Comparison of ENCODE assay signal across 9 cellular contexts in the genomic region with DNA sequence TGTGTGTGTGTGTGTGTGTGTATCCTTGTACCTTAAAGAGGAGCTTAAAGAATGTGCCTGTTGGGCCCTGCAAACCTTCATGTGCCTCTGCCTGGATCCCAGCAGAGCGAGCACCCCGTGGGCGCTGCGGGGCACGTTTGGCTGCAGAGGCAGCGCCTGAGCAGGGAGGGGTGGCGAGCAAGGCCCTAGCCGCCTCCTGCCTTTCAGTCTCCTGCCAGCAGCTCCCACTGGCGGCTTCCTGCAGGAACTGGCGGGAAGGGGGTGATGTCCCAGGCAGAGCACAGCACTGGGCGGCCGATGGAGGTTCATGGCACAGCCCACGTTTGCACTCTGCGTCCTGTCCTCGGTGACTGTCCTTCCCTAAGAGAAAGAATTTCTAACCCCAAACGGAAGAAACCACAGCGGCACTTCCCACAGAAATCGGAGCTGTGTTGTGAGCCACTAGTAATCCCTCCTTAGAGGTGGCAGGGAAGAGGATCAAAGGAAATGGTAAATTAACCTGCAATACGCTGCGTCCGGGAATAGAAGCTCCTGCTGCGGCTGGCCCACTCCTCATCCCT. TPM values are rescaled to one million over a fixed set of nuclear protein-coding genes. Genes with fewer than 3 reads are reported as not detected.
DNase-seq lines count a peak whose midpoint lies in the region; ATAC-seq and TF ChIP-seq lines count a peak whose summit lies in the region.
"Had no signal": no experiment of that assay in that cellular context is flagged by ENCODE, and none has a peak within 500 bp of the region (broad histone marks: within the 10 kb centered on the region; RNA-seq: fewer than 3 reads in every experiment).

No MANE protein-coding gene starts in this region.

- H3K36me3 Mint-ChIP-seq in activated T-helper 17 cell treated with anti-CD3 and anti-CD28 coated beads, Interleukin-2, amount 50 U/mL, for 72 hours (ENCODE audit: low read depth): no peaks in the 10 kb centered on the region

- peaks cover 3% of the 10 kb centered on the region for H3K9me3 Mint-ChIP-seq in activated T-helper 17 cell treated with anti-CD3 and anti-CD28 coated beads, Interleukin-2, amount 50 U/mL, for 72 hours

- no peak overlapping the region for H3K4me3 ChIP-seq in astrocyte of the spinal cord (ENCODE audit: low read depth, low read length)
- H3K4me3 ChIP-seq: BLaER1 treated with 17β-estradiol and CSF1 and Interleukin-3, amounts not matched to agents 10 nM and 100 nM had no signal

- peak; percentile 56 for DNase-seq in NCI-H510A (lab: John Stamatoyannopoulos, UW)
- DNase-seq in NCI-H510A treated with DMSO at 0.1 percent for 48 hours (lab: John Stamatoyannopoulos, UW): no peak
- peak; percentile 74 for DNase-seq in astrocyte of the spinal cord (ENCODE audit: low read depth, low spot score)
- DNase-seq in iPS-NIHi7 (ENCODE audit: extremely low spot score): peak; percentile 77
- DNase-seq in stromal cell of bone marrow (ENCODE audit: low read depth): peak; percentile 54

- in situ Hi-C loops in astrocyte of the spinal cord (cut with HindIII; ENCODE audit: low sequenced_read_pairs): no loop called here

- no peak overlapping the region for H3K4me3 Mint-ChIP-seq in activated T-helper 17 cell treated with anti-CD3 and anti-CD28 coated beads, Interleukin-2, amount 50 U/mL, for 72 hours

- peak; percentile 83 for TF ChIP-seq CTCF in astrocyte of the spinal cord (IDR thresholded peaks at IDR 0.05; ENCODE audit: low read depth, low read length)

- H3K27ac Mint-ChIP-seq in activated T-helper 17 cell treated with anti-CD3 and anti-CD28 coated beads, Interleukin-2, amount 50 U/mL, for 72 hours: no peak overlapping the region

- no peak for ATAC-seq in activated T-helper 17 cell treated with anti-CD3 and anti-CD28 coated beads, Interleukin-2, amount 50 U/mL, for 72 hours (replicated peaks)
- ATAC-seq in HG02970 (IDR thresholded peaks at IDR 0.05; ENCODE audit: low FRiP score, unreplicated experiment) (no peak), GM19324 (IDR thresholded peaks at IDR 0.05; ENCODE audit: low FRiP score, unreplicated experiment) (no peak)

- peaks cover 7% of the 10 kb centered on the region for H3K4me1 Mint-ChIP-seq in activated T-helper 17 cell treated with anti-CD3 and anti-CD28 coated beads, Interleukin-2, amount 50 U/mL, for 72 hours

- peaks cover 9% of the 10 kb centered on the region for H3K27me3 Mint-ChIP-seq in activated T-helper 17 cell treated with anti-CD3 and anti-CD28 coated beads, Interleukin-2, amount 50 U/mL, for 72 hours

RNA-seq across cellular contexts. Expression of a gene that starts 19.8 kb away (rescaled TPM):
- 1 to 10 TPM; 3.0 to 3.2 TPM for total RNA-seq in activated T-helper 17 cell treated with anti-CD3 and anti-CD28 coated beads, Interleukin-2, amount 50 U/mL, for 72 hours

RNA-seq across cellular contexts. Expression of a gene that starts 25.2 kb away (rescaled TPM):
- total RNA-seq in activated T-helper 17 cell treated with anti-CD3 and anti-CD28 coated beads, Interleukin-2, amount 50 U/mL, for 72 hours: 100 to 1,000 TPM in 1 of 2 donors, 10 to 100 TPM in 1; 81.3 to 160 TPM

RNA-seq across cellular contexts. Expression of a gene that starts 44.3 kb away (rescaled TPM):
- total RNA-seq in activated T-helper 17 cell treated with anti-CD3 and anti-CD28 coated beads, Interleukin-2, amount 50 U/mL, for 72 hours: 1 to 10 TPM; 5.2 to 6.1 TPM
